ENCODE assay signal across 8 cellular contexts in the genomic region with DNA sequence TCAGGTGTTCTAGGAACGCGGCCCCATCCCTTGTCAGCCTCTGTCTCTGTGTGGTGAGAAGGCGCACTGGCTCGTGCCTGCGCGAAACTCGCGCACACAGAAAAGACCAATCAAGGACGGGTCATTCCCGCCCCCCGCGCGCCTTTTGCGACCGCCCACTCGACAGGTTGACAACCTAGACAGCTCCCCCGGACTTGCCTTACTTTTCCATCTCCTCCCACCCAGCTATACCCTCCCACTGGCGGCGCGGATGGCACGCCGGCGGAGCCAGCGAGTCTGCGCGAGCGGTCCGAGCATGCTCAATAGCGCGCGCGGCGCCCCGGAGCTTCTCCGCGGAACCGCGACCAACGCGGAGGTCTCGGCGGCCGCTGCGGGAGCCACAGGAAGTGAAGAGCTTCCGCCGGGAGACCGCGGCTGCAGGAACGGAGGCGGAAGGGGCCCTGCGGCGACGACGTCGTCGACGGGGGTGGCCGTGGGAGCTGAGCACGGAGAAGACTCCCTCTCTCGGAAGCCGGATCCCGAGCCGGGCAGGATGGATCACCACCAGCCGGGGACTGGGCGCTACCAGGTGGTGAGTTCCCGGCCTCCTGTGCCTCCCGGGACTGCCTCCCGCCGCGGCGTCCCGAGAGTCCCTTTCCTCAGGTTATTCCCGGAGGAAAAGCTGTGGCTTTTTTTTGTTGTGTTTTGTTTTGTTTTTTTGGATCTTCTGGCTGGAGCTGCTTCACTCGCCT. TPM values are rescaled to one million over a fixed set of nuclear protein-coding genes. Genes with fewer than 3 reads are reported as not detected.
A peak's percentile ranks its signal among the peaks of the same experiment; 100 is the strongest.
DNase-seq lines count a peak whose midpoint lies in the region; ATAC-seq and TF ChIP-seq lines count a peak whose summit lies in the region.

A gene with protein sequence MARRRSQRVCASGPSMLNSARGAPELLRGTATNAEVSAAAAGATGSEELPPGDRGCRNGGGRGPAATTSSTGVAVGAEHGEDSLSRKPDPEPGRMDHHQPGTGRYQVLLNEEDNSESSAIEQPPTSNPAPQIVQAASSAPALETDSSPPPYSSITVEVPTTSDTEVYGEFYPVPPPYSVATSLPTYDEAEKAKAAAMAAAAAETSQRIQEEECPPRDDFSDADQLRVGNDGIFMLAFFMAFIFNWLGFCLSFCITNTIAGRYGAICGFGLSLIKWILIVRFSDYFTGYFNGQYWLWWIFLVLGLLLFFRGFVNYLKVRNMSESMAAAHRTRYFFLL (plus strand): TSS at position 202 of the 731 bp plus-strand sequence. CDS start 49 bp downstream, at position 251.

- H3K27ac ChIP-seq in HUES64 (ENCODE audit: low read depth, low read length) (peak within 1 kb of the TSS; percentile 54), OCI-LY3 (ENCODE audit: low read length) (peak within 1 kb of the TSS; percentile 45)

- H3K4me2 ChIP-seq in OCI-LY3 (ENCODE audit: low read length), result peak within 1 kb of the TSS; percentile 91

- H2AFZ ChIP-seq in OCI-LY3 (ENCODE audit: low read depth, low read length), result peak within 1 kb of the TSS; percentile 88

- H3K36me3 ChIP-seq in HUES64 (ENCODE audit: insufficient read depth, low read length), result no peaks in the 10 kb centered on the region
- H3K36me3 ChIP-seq in OCI-LY3 (replicated peaks; ENCODE audit: low read depth, low read length), result peaks cover 3% of the 10 kb centered on the region

- peak; percentile 85 for ATAC-seq in GM21423 (IDR thresholded peaks at IDR 0.05; ENCODE audit: unreplicated experiment)

- H3K79me2 ChIP-seq in OCI-LY3 (ENCODE audit: low read length), result peaks cover 36% of the 10 kb centered on the region

- peaks cover 22% of the 10 kb centered on the region for H3K27me3 ChIP-seq in HUES64 (ENCODE audit: insufficient read depth, low read length)
- H3K27me3 ChIP-seq in OCI-LY3 (ENCODE audit: low read depth, low read length), result no peaks in the 10 kb centered on the region
- peaks cover 68% of the 10 kb centered on the region for H3K27me3 ChIP-seq in mononuclear cell (ENCODE audit: insufficient read depth, low read length)

- peak; percentile 88 for DNase-seq in Caki2 (ENCODE audit: low read depth)
- DNase-seq in activated T-cell treated with anti-CD3 and anti-CD28 coated beads for 24 hours (ENCODE audit: low read depth), result peak; percentile 88
- DNase-seq in epithelial cell of esophagus (ENCODE audit: low read depth), result peak; percentile 94
- peak; percentile 65 to 81 for DNase-seq in stimulated activated CD8-positive, alpha-beta memory T cell treated with anti-CD3 and anti-CD28 coated beads, Interleukin-4, amount 100 ng/mL, for 1 hour (ENCODE audit: low read depth in 2 of 2, low spot score in 1 of 2)

- in situ Hi-C loops in Caki2 (cut with HindIII; ENCODE audit: low pct_unique_long_range_greater_than_20kb, low sequenced_read_pairs), result no loop called here

- H3K4me1 ChIP-seq in HUES64 (ENCODE audit: insufficient read depth, low read length) (peaks cover 12% of the 10 kb centered on the region), OCI-LY3 (ENCODE audit: low read length) (peaks cover 28% of the 10 kb centered on the region), mononuclear cell (ENCODE audit: insufficient read depth, low read length) (peaks cover 15% of the 10 kb centered on the region)

- H3K9ac ChIP-seq in HUES64 (ENCODE audit: low read depth, low read length), result peak within 1 kb of the TSS; percentile 81
- peak within 1 kb of the TSS; percentile 87 for H3K9ac ChIP-seq in OCI-LY3 (ENCODE audit: low read length)

- H3K9me3 ChIP-seq in HUES64 (ENCODE audit: insufficient read depth, low read depth, low read length), result no peaks in the 10 kb centered on the region
- no peaks in the 10 kb centered on the region for H3K9me3 ChIP-seq in OCI-LY3 (ENCODE audit: insufficient read depth, low read length)
- H3K9me3 ChIP-seq in mononuclear cell (ENCODE audit: low read depth, low read length), result no peaks in the 10 kb centered on the region

- under 1% methylated on average over 74 of the region's 74 CpGs for WGBS in HUES64

- H3K4me3 ChIP-seq in HUES64 (ENCODE audit: low read length) (peak within 1 kb of the TSS; percentile 90), OCI-LY3 (ENCODE audit: low read length) (peak within 1 kb of the TSS; percentile 95), epithelial cell of esophagus (ENCODE audit: low read length) (peak within 1 kb of the TSS; percentile 93), mononuclear cell (ENCODE audit: low read length) (peak within 1 kb of the TSS; percentile 48)

- TF ChIP-seq CTCF in OCI-LY3 (IDR thresholded peaks at IDR 0.05; ENCODE audit: low read depth, low read length) (no peak), epithelial cell of esophagus (IDR thresholded peaks at IDR 0.05; ENCODE audit: insufficient read depth, low read depth, low read length, missing control alignments) (no peak)

- H4K20me1 ChIP-seq in OCI-LY3 (ENCODE audit: insufficient read depth, low read length), result no peaks in the 10 kb centered on the region

RNA-seq across cellular contexts. Expression of the gene that starts here (rescaled TPM):
- total RNA-seq in Caki2 (2014; rRNA removed; shearing (Covaris generic); ENCODE audit: low replicate concordance), result 54.3 and 103 TPM in 2 replicates
- 18.6 TPM for polyA plus RNA-seq in HUES64 (2013, experiment 1 of 2)
- polyA plus RNA-seq in HUES64 (2013, experiment 2 of 2), result 18.6 TPM
- total RNA-seq in mononuclear cell, result 1.2 TPM

Comparison
In these comparisons a context has a peak if more than half of its experiments do, and no peak if none do; other contexts are left out.
1. Peak in every context shown above with its lines: DNase-seq, ATAC-seq, H3K4me3 ChIP-seq and H3K27ac ChIP-seq.
2. RNA of the gene that starts here (total RNA-seq): 54.3 to 103 TPM in Caki2; 1.2 TPM in mononuclear cell (single experiment); every median in the first group is over 10 times any median in the second.